37 cellular contexts compared by ENCODE assay signal in the genomic region with DNA sequence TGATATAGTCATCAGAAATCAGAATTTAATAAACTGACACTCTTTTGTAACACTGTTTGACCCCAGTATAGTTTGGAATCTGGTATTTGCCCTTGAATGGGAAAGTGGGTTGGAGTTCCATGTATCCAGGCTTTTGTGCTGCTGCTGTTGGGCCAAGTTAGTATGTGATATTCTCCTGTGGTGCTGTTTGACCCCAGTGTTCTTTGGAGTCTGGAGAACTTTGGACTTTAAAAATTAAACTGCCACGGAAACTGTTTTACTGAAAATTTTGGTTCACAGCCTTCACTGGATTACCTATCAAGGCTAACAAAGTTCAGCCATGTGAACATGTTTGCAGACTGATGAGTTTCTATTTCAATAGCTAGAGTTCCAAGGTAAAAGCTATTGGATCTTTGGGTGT. TPM values are rescaled to one million over a fixed set of nuclear protein-coding genes. Genes with fewer than 3 reads are reported as not detected.
"Had no signal": no experiment of that assay in that cellular context is flagged by ENCODE, and none has a peak within 500 bp of the region (broad histone marks: within the 10 kb centered on the region; RNA-seq: fewer than 3 reads in every experiment).

No MANE protein-coding gene starts in this region.

- H3K4me1 ChIP-seq: adrenal gland, body of pancreas, breast epithelium had no signal

- H3K36me3 ChIP-seq: adrenal gland, brain microvascular endothelial cell, breast epithelium had no signal

- H3K27ac ChIP-seq: adrenal gland, body of pancreas, brain microvascular endothelial cell, breast epithelium, VCaP had no signal

- ATAC-seq: activated CD8-positive, alpha-beta T cell treated with anti-CD3 and anti-CD28 coated beads for 36 hours; activated naive CD4-positive, alpha-beta T cell treated with anti-CD3 and anti-CD28 coated beads, Interleukin-2, amount 50 U/mL, for 72 hours; activated T-cell treated with anti-CD3 and anti-CD28 coated beads, Interleukin-2, amount 50 U/mL, for 4 hours; activated T-cell treated with anti-CD3 and anti-CD28 coated beads, Interleukin-2, amount 50 U/mL, for 72 hours; activated T-helper 17 cell treated with anti-CD3 and anti-CD28 coated beads, Interleukin-2, amount 50 U/mL, for 72 hours; body of pancreas had no signal

- H3K9me3 ChIP-seq: adrenal gland, body of pancreas, breast epithelium had no signal

- H3K4me3 ChIP-seq: adrenal gland, body of pancreas, breast epithelium had no signal

- H3K27me3 ChIP-seq: adrenal gland, body of pancreas, brain microvascular endothelial cell, breast epithelium had no signal

- FAIRE-seq: astrocyte, TTC549 had no signal

- DNase-seq: activated B cell treated with CpG ODN at 0.5 μM for 24 hours; activated CD4-positive, alpha-beta memory T cell treated with anti-CD3 and anti-CD28 coated beads for 36 hours; activated CD4-positive, alpha-beta T cell treated with anti-CD3 and anti-CD28 coated beads for 4 hours; activated CD4-positive, alpha-beta T cell treated with anti-CD3 and anti-CD28 coated beads, Interleukin-2, amount 10 ng/mL, durations not matched to agents 24 days and 14 days; activated CD4-positive, alpha-beta T cell treated with anti-CD3 and anti-CD28 coated beads, Interleukin-2, amount 50 U/mL, for 1 hour; activated CD4-positive, alpha-beta T cell treated with anti-CD3 and anti-CD28 coated beads, Interleukin-2, amount 50 U/mL, for 4 hours; activated CD4-positive, CD25-positive, alpha-beta regulatory T cell treated with anti-CD3 and anti-CD28 coated beads, Interleukin-2, amount 50 U/mL, for 72 hours; activated CD8-positive, alpha-beta memory T cell treated with anti-CD3 and anti-CD28 coated beads, Interleukin-2, amount 50 U/mL, for 4 hours; activated CD8-positive, alpha-beta T cell treated with anti-CD3 and anti-CD28 coated beads for 36 hours; activated effector memory CD4-positive, alpha-beta T cell treated with anti-CD3 and anti-CD28 coated beads, Interleukin-2, amount 50 U/mL, for 16 hours; activated gamma-delta T cell treated with Interleukin-2 at 50 U/mL for 16 hours; activated naive CD4-positive, alpha-beta T cell; activated naive CD4-positive, alpha-beta T cell treated with anti-CD3 and anti-CD28 coated beads for 36 hours; activated naive CD4-positive, alpha-beta T cell treated with anti-CD3 and anti-CD28 coated beads, Interleukin-2, amount 50 U/mL, for 16 hours; activated naive CD8-positive, alpha-beta T cell treated with anti-CD3 and anti-CD28 coated beads for 36 hours; activated T-cell treated with anti-CD3 and anti-CD28 coated beads for 4 hours; activated T-cell treated with anti-CD3 and anti-CD28 coated beads, Interleukin-2, amount 50 U/mL, for 1 hour; activated T-cell treated with anti-CD3 and anti-CD28 coated beads, Interleukin-2, amount 50 U/mL, for 4 hours; activated T-cell treated with anti-CD3 and anti-CD28 coated beads, Interleukin-2, amount 50 U/mL, for 72 hours; adrenal gland; amniotic stem cell; aorta; body of pancreas; brain microvascular endothelial cell; central memory CD4-positive, alpha-beta T cell; T-helper 1 cell; T-helper 2 cell; T-helper 9 cell had no signal

RNA-seq across cellular contexts. Expression of gene GLYATL1, which starts 0.7 kb away (rescaled TPM):
- total RNA-seq: activated B cell treated with CpG ODN at 0.5 μM for 24 hours; activated CD4-positive, alpha-beta memory T cell treated with anti-CD3 and anti-CD28 coated beads for 36 hours; activated CD4-positive, alpha-beta T cell treated with anti-CD3 and anti-CD28 coated beads, Interleukin-2, amount 10 ng/mL, durations not matched to agents 24 days and 14 days; activated CD8-positive, alpha-beta memory T cell treated with anti-CD3 and anti-CD28 coated beads for 36 hours; activated naive CD4-positive, alpha-beta T cell treated with anti-CD3 and anti-CD28 coated beads for 36 hours; activated naive CD4-positive, alpha-beta T cell treated with anti-CD3 and anti-CD28 coated beads, Interleukin-2, amount 50 U/mL, for 72 hours; activated T-helper 1 cell treated with anti-CD3 and anti-CD28 coated beads, Interleukin-12 subunit alpha, Interleukin-12 subunit beta, Interleukin-2, Interleukin-4 antibody, amounts not matched to agents 30 ng/mL and 10 ng/mL and 1 ng/mL, durations not matched to agents 14 hours and 24 hours and 36 hours; activated T-helper 17 cell treated with anti-CD3 and anti-CD28 coated beads, Interleukin-2, amount 50 U/mL, for 72 hours; aorta; astrocyte; cardiac septum had no signal
- polyA plus RNA-seq: aorta had no signal
